Comparison of ENCODE assay signal across 11 cellular contexts in the genomic region with DNA sequence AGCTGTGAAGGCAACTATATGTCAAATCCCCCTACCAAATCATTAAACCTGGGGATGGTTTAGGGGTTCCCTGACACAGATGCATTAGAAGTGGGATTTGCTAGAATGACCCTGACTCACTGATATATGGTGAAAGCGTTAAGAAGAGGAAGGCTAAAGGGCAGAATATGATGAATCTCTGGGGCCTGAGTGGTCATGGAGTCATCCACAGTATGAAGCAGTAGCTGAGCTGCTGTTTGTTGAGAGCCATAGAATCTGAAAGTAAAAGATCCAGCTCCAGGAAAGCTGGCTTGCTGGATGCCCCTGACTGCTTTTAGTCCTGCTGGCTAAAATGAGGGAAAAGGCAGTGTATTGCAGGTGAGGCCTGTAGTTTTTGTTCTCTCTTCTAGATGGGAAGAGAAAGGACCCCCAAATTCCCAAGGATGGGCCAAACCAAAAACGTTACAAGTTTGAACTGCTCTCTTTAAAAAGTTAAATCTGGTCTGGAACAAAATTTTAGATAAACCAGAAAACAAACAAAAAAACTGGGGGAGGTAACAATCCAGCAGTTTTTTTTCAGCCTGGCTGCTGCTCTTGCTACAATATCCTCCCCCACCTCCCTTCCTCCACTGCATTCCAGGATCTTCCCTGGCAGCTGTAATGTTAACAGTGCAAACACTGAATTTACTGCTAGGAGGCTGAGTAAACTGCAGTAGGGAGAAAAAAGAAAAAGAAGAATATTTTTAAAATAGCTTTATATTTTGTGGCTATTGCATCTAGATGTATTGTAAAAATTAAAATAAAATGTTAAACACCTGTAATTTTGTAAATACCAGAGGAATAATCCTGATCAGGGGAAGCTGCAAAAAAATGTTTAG. TPM values are rescaled to one million over a fixed set of nuclear protein-coding genes. Genes with fewer than 3 reads are reported as not detected.
A peak's percentile ranks its signal among the peaks of the same experiment; 100 is the strongest.
DNase-seq lines count a peak whose midpoint lies in the region; ATAC-seq and TF ChIP-seq lines count a peak whose summit lies in the region.
"Had no signal": no experiment of that assay in that cellular context is flagged by ENCODE, and none has a peak within 500 bp of the region (broad histone marks: within the 10 kb centered on the region; RNA-seq: fewer than 3 reads in every experiment).

No MANE protein-coding gene starts in this region.

- H3K4me3 ChIP-seq in right atrium auricular region = no peak overlapping the region
- H3K4me3 ChIP-seq: suprapubic skin had no signal

- TF ChIP-seq CTCF in AG09319 (IDR thresholded peaks at IDR 0.05; ENCODE audit: low read depth, low read length) (no peak), VCaP (conservative IDR thresholded peaks at IDR 0.05) (no peak), right atrium auricular region (IDR thresholded peaks at IDR 0.05) (no peak)

- no peak for ATAC-seq in esophagus mucosa
- no peak for ATAC-seq in HG03280 (IDR thresholded peaks at IDR 0.05; ENCODE audit: unreplicated experiment)
- ATAC-seq: effector memory CD8-positive, alpha-beta T cell had no signal

- no peaks in the 10 kb centered on the region for H3K9me3 ChIP-seq in right atrium auricular region
- H3K9me3 ChIP-seq: suprapubic skin had no signal

- peak; percentile 10 for DNase-seq in AG09319 (ENCODE audit: extremely low read depth, low read depth)
- no peak for DNase-seq in right atrium auricular region (ENCODE audit: low spot score)
- DNase-seq in non-pigmented ciliary epithelial cell (ENCODE audit: low read depth) = peak; percentile 27
- no peak for DNase-seq in NOMO-1 treated with DMSO at 0.1 percent for 48 hours (lab: John Stamatoyannopoulos, UW; ENCODE audit: unreplicated experiment)
- DNase-seq in NCI-H1694 treated with DMSO at 0.1 percent for 48 hours (lab: John Stamatoyannopoulos, UW) = no peak
- DNase-seq: activated CD8-positive, alpha-beta memory T cell treated with anti-CD3 and anti-CD28 coated beads, Interleukin-2, amount 50 U/mL, for 48 hours; effector memory CD8-positive, alpha-beta T cell had no signal

- H3K4me1 ChIP-seq in right atrium auricular region = peaks cover 0 to 35% of the 10 kb centered on the region in 2 donors

- peaks cover 13% of the 10 kb centered on the region for H3K36me3 ChIP-seq in right atrium auricular region

- H3K27me3 ChIP-seq in right atrium auricular region = no peaks in the 10 kb centered on the region
- H3K27me3 ChIP-seq: suprapubic skin had no signal

- H3K27ac ChIP-seq in VCaP (peak overlapping the region; percentile 95), right atrium auricular region (peak overlapping the region; percentile 47 to 49)
- H3K27ac ChIP-seq: suprapubic skin had no signal

RNA-seq across cellular contexts. Expression of a gene that starts 16.5 kb away (rescaled TPM):
- total RNA-seq in right atrium auricular region (10 to 100 TPM; 32.9 to 36.6 TPM), esophagus mucosa (33.0 TPM)

Comparison
In these comparisons a context has a peak if more than half of its experiments do, and no peak if none do; other contexts are left out.
1. DNase-seq: peak in AG09319 (single experiment) and non-pigmented ciliary epithelial cell (single experiment); none in right atrium auricular region (single experiment), NOMO-1 treated with DMSO at 0.1 percent for 48 hours (single experiment) and NCI-H1694 treated with DMSO at 0.1 percent for 48 hours (single experiment).